20 cellular contexts compared by ENCODE assay signal in the genomic region with DNA sequence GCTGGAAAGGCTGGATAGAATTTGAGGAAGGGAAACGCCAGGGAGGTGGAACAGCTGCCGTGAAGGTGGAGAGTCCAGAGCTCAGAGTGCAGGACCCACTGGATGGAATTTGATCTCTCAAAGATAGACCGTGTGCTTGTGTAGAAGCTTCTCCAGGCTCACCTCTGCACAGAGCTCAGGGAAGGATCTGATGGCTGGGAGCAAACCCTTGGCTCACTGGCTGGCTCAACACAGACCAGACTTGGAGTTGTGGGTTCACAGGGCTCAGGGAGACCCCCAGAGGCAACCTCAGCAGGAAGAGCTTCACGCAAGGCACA. TPM values are rescaled to one million over a fixed set of nuclear protein-coding genes. Genes with fewer than 3 reads are reported as not detected.
"Had no signal": no experiment of that assay in that cellular context is flagged by ENCODE, and none has a peak within 500 bp of the region (broad histone marks: within the 10 kb centered on the region; RNA-seq: fewer than 3 reads in every experiment).

No MANE protein-coding gene starts in this region.

- DNase-seq: effector CD4-positive, alpha-beta T cell; foreskin melanocyte; heart left ventricle; hippocampal formation; mesendoderm; naive B cell; stimulated activated CD4-positive, alpha-beta T cell treated with anti-CD3 and anti-CD28 coated beads, Interleukin-4, amount 100 ng/mL, for 1 hour; stimulated activated CD8-positive, alpha-beta memory T cell treated with anti-CD3 and anti-CD28 coated beads, Interleukin-4, amount 100 ng/mL, for 48 hours; upper lobe of right lung had no signal

- H3K36me3 ChIP-seq: heart left ventricle, right atrium auricular region, tibial nerve, upper lobe of right lung, vagina had no signal

- H3K9me3 ChIP-seq: heart left ventricle, right atrium auricular region, tibial nerve, upper lobe of right lung, vagina had no signal

- H3K27ac ChIP-seq: coronary artery, heart left ventricle, right atrium auricular region, tibial nerve, upper lobe of right lung had no signal

- H3K4me3 ChIP-seq: coronary artery, heart left ventricle, right atrium auricular region, smooth muscle cell, tibial nerve, upper lobe of right lung, vagina had no signal

- H3K27me3 ChIP-seq: right atrium auricular region, tibial nerve, upper lobe of right lung, vagina had no signal

- H3K4me2 ChIP-seq: smooth muscle cell had no signal

RNA-seq across cellular contexts. Expression of a gene that starts 26.0 kb away (rescaled TPM):
- total RNA-seq: dermis microvascular lymphatic vessel endothelial cell, heart left ventricle, kidney epithelial cell, lung microvascular endothelial cell, osteocyte, pulmonary artery endothelial cell, right atrium auricular region, smooth muscle cell, tibial nerve, upper lobe of right lung, vagina had no signal
- polyA plus RNA-seq: esophagus, heart left ventricle, smooth muscle cell had no signal
